In genomic region chr6:31356946-31357466, GRCh38 we compare ENCODE assay signal across 8 cellular contexts. TPM values are rescaled to one million over a fixed set of nuclear protein-coding genes. Genes with fewer than 3 reads are reported as not detected.
A peak's percentile ranks its signal among the peaks of the same experiment; 100 is the strongest.
DNase-seq lines count a peak whose midpoint lies in the region; ATAC-seq and TF ChIP-seq lines count a peak whose summit lies in the region.

HLA-B (minus strand) TSS chr6:31357179; CDS start chr6:31357158, 21 bp downstream.

- peak within 1 kb of the TSS; percentile 100 for H3K27ac Mint-ChIP-seq in CD8-positive, alpha-beta memory T cell
- H3K27ac Mint-ChIP-seq in nephron progenitor cell: no peak within 1 kb of the TSS
- peak within 1 kb of the TSS; percentile 100 for H3K27ac Mint-ChIP-seq in stimulated activated naive CD8-positive, alpha-beta T cell treated with anti-CD3 and anti-CD28 coated beads, Interleukin-15, amount 100 ng/mL, for 72 hours

- peak within 1 kb of the TSS; percentile 99 for H3K27ac ChIP-seq in CD8-positive, alpha-beta memory T cell (ENCODE audit: low read depth, low read length)

- H3K9me3 Mint-ChIP-seq in CD8-positive, alpha-beta memory T cell: peaks cover 0 to 4% (median 3%) of the 10 kb centered on the region in 5 donors
- H3K9me3 Mint-ChIP-seq in nephron progenitor cell: peaks cover 16% of the 10 kb centered on the region
- peaks cover 12 to 16% of the 10 kb centered on the region in 2 donors for H3K9me3 Mint-ChIP-seq in stimulated activated naive CD8-positive, alpha-beta T cell treated with anti-CD3 and anti-CD28 coated beads, Interleukin-15, amount 100 ng/mL, for 72 hours

- no peaks in the 10 kb centered on the region for H3K9me3 ChIP-seq in CD8-positive, alpha-beta memory T cell (ENCODE audit: low read length)

- peaks cover 43% of the 10 kb centered on the region for H3K4me1 ChIP-seq in CD8-positive, alpha-beta memory T cell (ENCODE audit: insufficient read depth, low read length)

- POLR2A ChIA-PET in CD8-positive, alpha-beta memory T cell (lab: Charles Lee): interaction anchor here (0.9 to 5.7 kb wide), 5 partner anchors 10 to 159 kb away, joined by 4 to 35 read pairs (median 9); partner anchors contain the start of gene HLA-C

- DNase-seq in CD8-positive, alpha-beta memory T cell: peak; percentile 77 to 94 (median 84)
- peak; percentile 88 for DNase-seq in RPMI8226
- peak; percentile 77 for DNase-seq in activated gamma-delta T cell treated with Interleukin-2 at 50 U/mL for 16 hours
- peak; percentile 75 to 91 for DNase-seq in foreskin fibroblast
- DNase-seq in nephron progenitor cell: peak; percentile 49
- DNase-seq in stimulated activated naive CD8-positive, alpha-beta T cell treated with anti-CD3 and anti-CD28 coated beads, Interleukin-15, amount 100 ng/mL, for 72 hours: peak; percentile 89 to 92

- H3K36me3 ChIP-seq in CD8-positive, alpha-beta memory T cell (ENCODE audit: insufficient read depth, low read length): peaks cover 31% of the 10 kb centered on the region

- ATAC-seq in GM19452 (IDR thresholded peaks at IDR 0.05; ENCODE audit: unreplicated experiment): peak; percentile 73
- peak; percentile 64 for ATAC-seq in HG03565 (IDR thresholded peaks at IDR 0.05; ENCODE audit: unreplicated experiment)
- peak; percentile 82 for ATAC-seq in stimulated activated naive CD8-positive, alpha-beta T cell treated with anti-CD3 and anti-CD28 coated beads, Interleukin-15, amount 100 ng/mL, for 72 hours

- H3K27me3 ChIP-seq in CD8-positive, alpha-beta memory T cell (ENCODE audit: insufficient read depth, low read length, poor library complexity, severe bottlenecking): no peaks in the 10 kb centered on the region

- peaks cover 26 to 58% (median 33%) of the 10 kb centered on the region in 3 donors for H3K36me3 Mint-ChIP-seq in CD8-positive, alpha-beta memory T cell
- H3K36me3 Mint-ChIP-seq in nephron progenitor cell (ENCODE audit: low read depth): no peaks in the 10 kb centered on the region

- H3K4me3 ChIP-seq in CD8-positive, alpha-beta memory T cell (ENCODE audit: low read length): peak within 1 kb of the TSS; percentile 100
- peak within 1 kb of the TSS; percentile 66 to 76 for H3K4me3 ChIP-seq in foreskin fibroblast (ENCODE audit: low read depth in 1 of 2, low read length in 2 of 2)

- TF ChIP-seq CTCF in foreskin fibroblast (IDR thresholded peaks at IDR 0.05; ENCODE audit: low read depth, low read length): no peak
- TF ChIP-seq CTCF in nephron progenitor cell (IDR thresholded peaks at IDR 0.05): no peak

- CTCF ChIA-PET in CD8-positive, alpha-beta memory T cell (lab: Charles Lee): interaction anchor here (0.8 to 1.0 kb wide), 2 partner anchors 10 to 160 kb away, joined by 4 to 5 read pairs; no protein-coding TSS in a partner anchor

- peaks cover 58 to 64% (median 62%) of the 10 kb centered on the region in 3 donors for H3K4me1 Mint-ChIP-seq in CD8-positive, alpha-beta memory T cell
- peaks cover 5% of the 10 kb centered on the region for H3K4me1 Mint-ChIP-seq in nephron progenitor cell
- peaks cover 72% of the 10 kb centered on the region for H3K4me1 Mint-ChIP-seq in stimulated activated naive CD8-positive, alpha-beta T cell treated with anti-CD3 and anti-CD28 coated beads, Interleukin-15, amount 100 ng/mL, for 72 hours

- peaks cover 8 to 36% of the 10 kb centered on the region in 2 donors for H3K27me3 Mint-ChIP-seq in CD8-positive, alpha-beta memory T cell
- peaks cover 100% of the 10 kb centered on the region for H3K27me3 Mint-ChIP-seq in nephron progenitor cell (ENCODE audit: low read depth, poor library complexity)
- no peaks in the 10 kb centered on the region for H3K27me3 Mint-ChIP-seq in stimulated activated naive CD8-positive, alpha-beta T cell treated with anti-CD3 and anti-CD28 coated beads, Interleukin-15, amount 100 ng/mL, for 72 hours

- H3K4me3 Mint-ChIP-seq in CD8-positive, alpha-beta memory T cell: peak within 1 kb of the TSS; percentile 96 to 100 (median 97)
- peak within 1 kb of the TSS; percentile 79 for H3K4me3 Mint-ChIP-seq in nephron progenitor cell
- peak within 1 kb of the TSS; percentile 97 to 99 for H3K4me3 Mint-ChIP-seq in stimulated activated naive CD8-positive, alpha-beta T cell treated with anti-CD3 and anti-CD28 coated beads, Interleukin-15, amount 100 ng/mL, for 72 hours

RNA-seq across cellular contexts. Expression of gene HLA-B, which starts in this region (rescaled TPM):
- 1,000 to 10,000 TPM; 3,705 to 3,812 TPM for total RNA-seq in CD8-positive, alpha-beta memory T cell
- polyA plus RNA-seq in CD8-positive, alpha-beta memory T cell: 8,337 TPM

Comparison
In these comparisons a context has a peak if more than half of its experiments do, and no peak if none do; other contexts are left out.
1. Peak in every context shown above with its lines: DNase-seq, ATAC-seq, H3K4me3 ChIP-seq and H3K27ac ChIP-seq.